ENCODE assay signal across 12 cellular contexts in genomic region chr2:66888791-66889631, GRCh38.
A peak's percentile ranks its signal among the peaks of the same experiment; 100 is the strongest.
DNase-seq lines count a peak whose midpoint lies in the region; TF ChIP-seq lines count a peak whose summit lies in the region.
"Had no signal": no experiment of that assay in that cellular context is flagged by ENCODE, and none has a peak within 500 bp of the region (broad histone marks: within the 10 kb centered on the region; RNA-seq: fewer than 3 reads in every experiment).

No MANE protein-coding gene starts in this region.

- H3K4me3 ChIP-seq in A673 (ENCODE audit: low read depth, low read length, poor library complexity, severe bottlenecking) (no peak overlapping the region), colonic mucosa (no peak overlapping the region)
- H3K4me3 ChIP-seq: cardiac muscle cell had no signal

- intact Hi-C loops in A673 (cut with micrococcal nuclease; ENCODE audit: unreplicated experiment) (no loop called here), colonic mucosa (cut with DNase I) (no loop called here)

- H3K27me3 Mint-ChIP-seq in mesothelial cell of epicardium (ENCODE audit: low read depth): no peaks in the 10 kb centered on the region
- H3K27me3 Mint-ChIP-seq: B cell, T-helper 17 cell had no signal

- TF ChIP-seq CTCF in A673 (conservative IDR thresholded peaks at IDR 0.05; ENCODE audit: low read depth, low read length) (no peak), colonic mucosa (IDR thresholded peaks at IDR 0.05) (no peak), mesothelial cell of epicardium (IDR thresholded peaks at IDR 0.05; ENCODE audit: unreplicated experiment) (no peak)

- CTCF ChIA-PET in A673 (lab: Charles Lee): no interaction called here

- peaks cover 6% of the 10 kb centered on the region for H3K4me1 ChIP-seq in A673 (ENCODE audit: insufficient read depth, low read length, poor library complexity, severe bottlenecking)
- H3K4me1 ChIP-seq in colonic mucosa: no peaks in the 10 kb centered on the region

- H3K36me3 ChIP-seq in A673 (ENCODE audit: insufficient read depth, low read length, poor library complexity, severe bottlenecking) (no peaks in the 10 kb centered on the region), colonic mucosa (no peaks in the 10 kb centered on the region)
- H3K36me3 ChIP-seq: cardiac muscle cell had no signal

- DNase-seq in A673 (ENCODE audit: low spot score) (peak; percentile 44), HT-29 (ENCODE audit: low spot score) (peak; percentile 36), colonic mucosa (peak; percentile 21), mesothelial cell of epicardium (ENCODE audit: low spot score in 2 of 2, unreplicated experiment in 2 of 2) (no peak), SIG-M5 (lab: John Stamatoyannopoulos, UW) (no peak), NCI-H2107 treated with DMSO at 0.1 percent for 48 hours (lab: John Stamatoyannopoulos, UW; ENCODE audit: unreplicated experiment) (no peak)
- no peak for DNase-seq in activated effector memory CD4-positive, alpha-beta T cell treated with anti-CD3 and anti-CD28 coated beads, Interleukin-2, amount 50 U/mL, for 16 hours
- DNase-seq in stimulated activated CD4-positive, alpha-beta T cell treated with anti-CD3 and anti-CD28 coated beads, Interleukin-2, amount 100 ng/mL, for 24 hours: no peak
- DNase-seq: T-helper 17 cell had no signal

- H3K27ac ChIP-seq in A673 (ENCODE audit: low read depth, low read length, poor library complexity, severe bottlenecking) (no peak overlapping the region), colonic mucosa (peak overlapping the region; percentile 44)
- H3K27ac ChIP-seq: cardiac muscle cell had no signal

- BruUV-seq in A673 (replicated peaks; lab: Mats Ljungman, UMichigan): no TSS peak

- H3K9me3 Mint-ChIP-seq in mesothelial cell of epicardium: peaks cover 12% of the 10 kb centered on the region

- H3K9me3 ChIP-seq in A673 (ENCODE audit: low read depth, low read length, poor library complexity, severe bottlenecking): peaks cover 6% of the 10 kb centered on the region
- H3K9me3 ChIP-seq in colonic mucosa: no peaks in the 10 kb centered on the region

- peaks cover 31% of the 10 kb centered on the region for H3K4me1 Mint-ChIP-seq in mesothelial cell of epicardium
- H3K4me1 Mint-ChIP-seq: B cell, neural crest cell, T-helper 17 cell had no signal

- H3K36me3 Mint-ChIP-seq in mesothelial cell of epicardium: peaks cover 11% of the 10 kb centered on the region

- POLR2A ChIA-PET in A673 (lab: Charles Lee; ENCODE audit: low non-redundant PET): interaction anchor here (0.6 kb wide), 1 partner anchor 407 kb away, joined by 3 read pairs; no protein-coding TSS in a partner anchor

- H3K27ac Mint-ChIP-seq in mesothelial cell of epicardium: peak overlapping the region; percentile 70
- H3K27ac Mint-ChIP-seq: B cell, T-helper 17 cell had no signal

- no peak overlapping the region for H3K4me3 Mint-ChIP-seq in mesothelial cell of epicardium
- H3K4me3 Mint-ChIP-seq: B cell, neural crest cell, T-helper 17 cell had no signal

- H3K27me3 ChIP-seq in A673 (replicated peaks; ENCODE audit: insufficient read depth, low read depth, low read length, poor library complexity): no peaks in the 10 kb centered on the region
- no peaks in the 10 kb centered on the region for H3K27me3 ChIP-seq in colonic mucosa
- H3K27me3 ChIP-seq: cardiac muscle cell had no signal

- H3K9ac ChIP-seq in colonic mucosa (ENCODE audit: low read depth in 2 of 2, low read length in 2 of 2): peak overlapping the region in 1 of 2 donors; percentile 7

Comparison
In these comparisons a context has a peak if more than half of its experiments do, and no peak if none do; other contexts are left out.
1. DNase-seq: peak in A673 (single experiment), HT-29 (single experiment) and colonic mucosa (single experiment); none in mesothelial cell of epicardium (0 of 2), activated effector memory CD4-positive, alpha-beta T cell treated with anti-CD3 and anti-CD28 coated beads, Interleukin-2, amount 50 U/mL, for 16 hours (single experiment), SIG-M5 (single experiment), stimulated activated CD4-positive, alpha-beta T cell treated with anti-CD3 and anti-CD28 coated beads, Interleukin-2, amount 100 ng/mL, for 24 hours (0 of 2) and NCI-H2107 treated with DMSO at 0.1 percent for 48 hours (single experiment).